8 cellular contexts compared by ENCODE assay signal in the genomic region with DNA sequence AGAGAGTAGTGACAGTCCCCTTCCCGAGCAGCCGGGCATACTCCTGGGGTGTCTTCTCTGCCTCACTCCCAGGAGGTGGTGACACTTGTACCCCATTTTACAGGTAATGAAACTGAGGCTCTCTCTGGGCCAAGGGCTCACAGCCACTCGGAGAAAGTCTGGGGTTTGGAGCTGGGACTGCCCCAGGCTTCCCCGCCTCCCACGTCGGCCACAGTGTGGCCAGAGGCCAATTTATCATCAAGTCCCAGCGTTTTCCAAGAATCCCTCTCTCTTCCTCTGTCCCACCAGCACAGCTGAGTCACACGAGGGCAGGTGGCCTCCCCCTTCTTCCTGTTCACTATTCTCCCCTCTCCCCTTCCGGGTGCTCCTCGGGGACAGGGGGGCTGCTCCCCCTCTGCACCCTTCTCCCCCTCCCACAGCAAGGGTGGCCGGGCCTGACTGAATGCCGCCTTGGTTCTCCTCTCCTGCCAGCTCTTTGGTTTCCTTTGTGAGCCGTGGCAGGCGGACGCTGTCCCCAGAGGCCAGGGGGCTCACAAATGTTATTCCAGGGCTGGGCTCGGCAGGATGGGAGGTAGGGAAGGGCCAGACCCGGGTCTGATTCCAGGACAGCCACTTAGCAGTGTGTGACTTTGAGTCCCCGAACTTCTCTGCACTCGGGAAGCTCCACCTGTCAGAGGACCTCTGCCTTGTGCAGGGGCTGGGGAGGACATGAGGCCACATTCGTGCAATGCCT. TPM values are rescaled to one million over a fixed set of nuclear protein-coding genes. Genes with fewer than 3 reads are reported as not detected.
DNase-seq lines count a peak whose midpoint lies in the region; ATAC-seq, FAIRE-seq and TF ChIP-seq lines count a peak whose summit lies in the region.
"Had no signal": no experiment of that assay in that cellular context is flagged by ENCODE, and none has a peak within 500 bp of the region (broad histone marks: within the 10 kb centered on the region; RNA-seq: fewer than 3 reads in every experiment).

No MANE protein-coding gene starts in this region.

- FAIRE-seq in GM12891 (lab: Jason Lieb, UNC), result peak; percentile 75
- FAIRE-seq: TTC549 had no signal

- DNase-seq in GM12891 (ENCODE audit: insufficient read length, low spot score) (no peak), SK-MEL-5 (ENCODE audit: low read depth, low spot score) (peak; percentile 33), nucleus accumbens (lab: John Stamatoyannopoulos, UW) (peak in 52 of 56 donors; percentile 40 to 92 (median 70)), DMS53 (lab: John Stamatoyannopoulos, UW) (no peak), NCI-H2227 (lab: John Stamatoyannopoulos, UW; ENCODE audit: unreplicated experiment) (no peak)

- ATAC-seq in esophagus mucosa (peak; percentile 35), GM18907 (IDR thresholded peaks at IDR 0.05; ENCODE audit: unreplicated experiment) (no peak)

- in situ Hi-C loops in SK-MEL-5 (cut with HindIII; ENCODE audit: low pct_unique_long_range_greater_than_20kb, low sequenced_read_pairs), result no loop called here

- no peak for TF ChIP-seq POLR2A in GM12891 (IDR thresholded peaks at IDR 0.05; ENCODE audit: low read depth, low read length)

TF ChIP-seq in GM12891, 5 proteins besides CTCF, POLR2A, EP300 and RAD21:
- TF ChIP-seq POU2F2 (IDR thresholded peaks at IDR 0.05; ENCODE audit: low read depth, low read length) (no peak), PAX5 (IDR thresholded peaks at IDR 0.05; ENCODE audit: insufficient read depth, low read length, severe bottlenecking) (no peak), POLR2AphosphoS5 (IDR thresholded peaks at IDR 0.05; ENCODE audit: low read depth, low read length) (no peak), TAF1 (IDR thresholded peaks at IDR 0.05; ENCODE audit: low read depth, low read length) (no peak), SPI1 (IDR thresholded peaks at IDR 0.05; ENCODE audit: low read depth, low read length) (no peak)
TF ChIP-seq in GM12891: peak in this region for 0.

RNA-seq across cellular contexts. Expression of a gene that starts 17.7 kb away (rescaled TPM):
- 28.8 TPM for polyA plus RNA-seq in GM12891 (2012; ENCODE audit: low read depth, missing spikeins)
- total RNA-seq in SK-MEL-5 (2014; rRNA removed; shearing (Covaris generic)), result 8.4 and 9.2 TPM in 2 replicates
- 15.1 and 16.1 TPM in 2 replicates for polyA plus RNA-seq in SK-MEL-5 (2015; cell fraction: cytosol; rRNA removed)
- 11.7 and 17.8 TPM in 2 replicates for polyA plus RNA-seq in SK-MEL-5 (2015; cell fraction: nucleus; rRNA removed)
- 4.3 TPM for total RNA-seq in esophagus mucosa

RNA-seq across cellular contexts. Expression of a gene that starts 52.7 kb away (rescaled TPM):
- 41.1 TPM for polyA plus RNA-seq in GM12891 (2012; ENCODE audit: low read depth, missing spikeins)
- total RNA-seq in SK-MEL-5 (2014; rRNA removed; shearing (Covaris generic)), result 51.0 and 55.7 TPM in 2 replicates
- 53.3 and 58.9 TPM in 2 replicates for polyA plus RNA-seq in SK-MEL-5 (2015; cell fraction: cytosol; rRNA removed)
- 12.2 and 12.4 TPM in 2 replicates for polyA plus RNA-seq in SK-MEL-5 (2015; cell fraction: nucleus; rRNA removed)
- 29.1 TPM for total RNA-seq in esophagus mucosa

Comparison
In these comparisons a context has a peak if more than half of its experiments do, and no peak if none do; other contexts are left out.
1. DNase-seq: peak in SK-MEL-5 (single experiment) and nucleus accumbens (52 of 56); none in GM12891 (single experiment), DMS53 (single experiment) and NCI-H2227 (single experiment).